ENCODE assay signal across 8 cellular contexts in genomic region chr6:139134817-139135577, GRCh38. TPM values are rescaled to one million over a fixed set of nuclear protein-coding genes. Genes with fewer than 3 reads are reported as not detected.
A peak's percentile ranks its signal among the peaks of the same experiment; 100 is the strongest.
DNase-seq lines count a peak whose midpoint lies in the region; ATAC-seq and TF ChIP-seq lines count a peak whose summit lies in the region.

A gene with protein sequence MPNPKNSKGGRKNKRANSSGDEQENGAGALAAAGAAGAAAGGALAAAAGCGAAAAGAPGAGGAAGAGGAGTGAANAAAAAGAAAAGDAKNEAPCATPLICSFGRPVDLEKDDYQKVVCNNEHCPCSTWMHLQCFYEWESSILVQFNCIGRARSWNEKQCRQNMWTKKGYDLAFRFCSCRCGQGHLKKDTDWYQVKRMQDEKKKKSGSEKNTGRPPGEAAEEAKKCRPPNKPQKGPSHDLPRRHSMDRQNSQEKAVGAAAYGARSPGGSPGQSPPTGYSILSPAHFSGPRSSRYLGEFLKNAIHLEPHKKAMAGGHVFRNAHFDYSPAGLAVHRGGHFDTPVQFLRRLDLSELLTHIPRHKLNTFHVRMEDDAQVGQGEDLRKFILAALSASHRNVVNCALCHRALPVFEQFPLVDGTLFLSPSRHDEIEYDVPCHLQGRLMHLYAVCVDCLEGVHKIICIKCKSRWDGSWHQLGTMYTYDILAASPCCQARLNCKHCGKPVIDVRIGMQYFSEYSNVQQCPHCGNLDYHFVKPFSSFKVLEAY (plus strand): TSS chr6:139135080. CDS start chr6:139135397, 317 bp downstream.

- ATAC-seq in GM19351 (IDR thresholded peaks at IDR 0.05; ENCODE audit: unreplicated experiment) = peak; percentile 83
- peak; percentile 76 for ATAC-seq in HG03520 (IDR thresholded peaks at IDR 0.05; ENCODE audit: unreplicated experiment)

- CTCF ChIA-PET in BJ (lab: Yijun Ruan, JAX) = interaction anchor here (0.7 to 0.9 kb wide), 2 partner anchors 8 to 18 kb away, joined by 3 read pairs; no protein-coding TSS in a partner anchor

- TF ChIP-seq CTCF in BJ (IDR thresholded peaks at IDR 0.05; ENCODE audit: insufficient read depth, low read depth, low read length) = no peak

- peak within 1 kb of the TSS; percentile 75 for H3K4me3 ChIP-seq in BJ (ENCODE audit: low read depth, low read length)

- H3K27me3 ChIP-seq in BJ (ENCODE audit: control insufficient read depth, insufficient read depth, low read length) = no peaks in the 10 kb centered on the region

- POLR2A ChIA-PET in BJ (lab: Charles Lee) = interaction anchor here (0.5 kb wide), 1 partner anchor 1306 kb away, joined by 3 read pairs; no protein-coding TSS in a partner anchor

- no peaks in the 10 kb centered on the region for H3K36me3 ChIP-seq in BJ (ENCODE audit: control insufficient read depth, insufficient read depth, low read length)

- peak; percentile 47 for DNase-seq in BJ (ENCODE audit: low read depth)
- DNase-seq in NCI-H748 (lab: John Stamatoyannopoulos, UW; ENCODE audit: unreplicated experiment) = peak; percentile 95
- peak; percentile 100 for DNase-seq in activated CD4-positive, alpha-beta T cell treated with anti-CD3 and anti-CD28 coated beads, Interleukin-2, amount 50 U/mL, for 1 hour
- DNase-seq in cortex of kidney (lab: John Stamatoyannopoulos, UW) = peak; percentile 84
- DNase-seq in left kidney (ENCODE audit: low read depth, low spot score) = peak; percentile 97
- peak; percentile 99 for DNase-seq in stimulated activated CD4-positive, alpha-beta T cell treated with anti-CD3 and anti-CD28 coated beads, Interleukin-1b, Interleukin-23, amount 100 ng/mL, for 48 hours

RNA-seq across cellular contexts. Expression of the gene that starts here (rescaled TPM):
- 9.5 and 14.2 TPM in 2 replicates for polyA plus RNA-seq in BJ (2011; rRNA removed)
- polyA minus RNA-seq in BJ (2011; rRNA and poly(A)+ RNA removed) = 20.5 and 25.8 TPM in 2 replicates

Comparison
In these comparisons a context has a peak if more than half of its experiments do, and no peak if none do; other contexts are left out.
1. Peak in every context shown above with its lines: DNase-seq, ATAC-seq and H3K4me3 ChIP-seq.
2. DNase-seq: peak in every context shown above with its lines; median percentile 100 in activated CD4-positive, alpha-beta T cell treated with anti-CD3 and anti-CD28 coated beads, Interleukin-2, amount 50 U/mL, for 1 hour; 99 in stimulated activated CD4-positive, alpha-beta T cell treated with anti-CD3 and anti-CD28 coated beads, Interleukin-1b, Interleukin-23, amount 100 ng/mL, for 48 hours; 97 in left kidney; 95 in NCI-H748; 84 in cortex of kidney; 47 in BJ.